5 cellular contexts compared by ENCODE assay signal in the genomic region with DNA sequence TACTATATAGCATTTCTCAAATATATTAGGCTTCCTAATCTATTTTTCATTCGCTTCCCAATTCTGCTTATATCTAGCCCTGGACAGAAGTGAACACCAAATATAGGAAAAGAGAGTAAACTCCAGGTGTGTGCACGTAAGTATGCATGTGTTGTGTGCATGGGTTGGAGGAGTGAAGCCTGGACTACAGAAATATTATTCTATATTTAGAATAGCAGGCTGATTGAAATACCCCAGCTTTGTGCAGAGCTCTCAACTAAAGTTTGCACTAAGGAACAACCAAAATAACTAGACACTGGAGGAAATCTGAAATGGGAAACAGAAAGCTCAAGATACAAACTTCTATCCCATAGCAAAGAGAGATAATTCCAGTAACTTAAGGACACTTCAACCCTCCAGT.
"Had no signal": no experiment of that assay in that cellular context is flagged by ENCODE, and none has a peak within 500 bp of the region (broad histone marks: within the 10 kb centered on the region; RNA-seq: fewer than 3 reads in every experiment).

No MANE protein-coding gene starts in this region.

- ATAC-seq: HepG2, K562 had no signal

- DNase-seq: IMR-90, KBM-7, KG1 had no signal
